In genomic region chr14:102729825-102730224, GRCh38 we compare ENCODE assay signal across 17 cellular contexts. TPM values are rescaled to one million over a fixed set of nuclear protein-coding genes. Genes with fewer than 3 reads are reported as not detected.
DNase-seq lines count a peak whose midpoint lies in the region; ATAC-seq and TF ChIP-seq lines count a peak whose summit lies in the region.
"Had no signal": no experiment of that assay in that cellular context is flagged by ENCODE, and none has a peak within 500 bp of the region (broad histone marks: within the 10 kb centered on the region; RNA-seq: fewer than 3 reads in every experiment).

No MANE protein-coding gene starts in this region.

- H3K4me3 ChIP-seq in SK-N-MC, result no peak overlapping the region
- H3K4me3 ChIP-seq: A549, BLaER1, GM23248, HAP-1 had no signal

- peaks cover 12% of the 10 kb centered on the region for H3K36me3 Mint-ChIP-seq in activated CD8-positive, alpha-beta memory T cell treated with anti-CD3 and anti-CD28 coated beads, Interleukin-2, amount 10 ng/mL, durations not matched to agents 7 days and 5 days
- peaks cover 38% of the 10 kb centered on the region for H3K36me3 Mint-ChIP-seq in osteocyte (ENCODE audit: unreplicated experiment)

- H3K9me3 Mint-ChIP-seq in activated CD8-positive, alpha-beta memory T cell treated with anti-CD3 and anti-CD28 coated beads, Interleukin-2, amount 10 ng/mL, durations not matched to agents 7 days and 5 days (ENCODE audit: low read depth), result no peaks in the 10 kb centered on the region
- H3K9me3 Mint-ChIP-seq in osteocyte (ENCODE audit: unreplicated experiment), result no peaks in the 10 kb centered on the region
- H3K9me3 Mint-ChIP-seq: CD8-positive, alpha-beta T cell had no signal

- TF ChIP-seq CTCF in osteocyte (IDR thresholded peaks at IDR 0.05), result no peak
- TF ChIP-seq CTCF in GM20000 (IDR thresholded peaks at IDR 0.05; ENCODE audit: extremely low read depth, missing control alignments), result no peak

- H3K4me3 Mint-ChIP-seq in activated CD8-positive, alpha-beta memory T cell treated with anti-CD3 and anti-CD28 coated beads, Interleukin-2, amount 10 ng/mL, durations not matched to agents 7 days and 5 days, result no peak overlapping the region
- no peak overlapping the region for H3K4me3 Mint-ChIP-seq in osteocyte (ENCODE audit: unreplicated experiment)
- H3K4me3 Mint-ChIP-seq: CD8-positive, alpha-beta T cell had no signal

- CTCF ChIA-PET in activated CD8-positive, alpha-beta memory T cell treated with anti-CD3 and anti-CD28 coated beads, Interleukin-2, amount 10 ng/mL, durations not matched to agents 7 days and 5 days (lab: Charles Lee), result no interaction called here

- DNase-seq in activated CD8-positive, alpha-beta memory T cell treated with anti-CD3 and anti-CD28 coated beads for 24 hours, result peak; percentile 5
- DNase-seq in activated CD8-positive, alpha-beta memory T cell treated with anti-CD3 and anti-CD28 coated beads, Interleukin-2, amount 10 ng/mL, durations not matched to agents 7 days and 5 days, result no peak
- DNase-seq in SK-N-MC (ENCODE audit: low read depth, low spot score) (no peak), islet precursor cell (peak; percentile 15), osteocyte (ENCODE audit: extremely low spot score, unreplicated experiment) (peak; percentile 21), GM20000 (ENCODE audit: low spot score) (no peak), anterior cingulate cortex (lab: John Stamatoyannopoulos, UW) (no peak), NCI-H1048 (lab: John Stamatoyannopoulos, UW) (no peak)
- DNase-seq: Calu3, DMS79 treated with DMSO at 0.1 percent for 48 hours, GF-D8, GM23248 had no signal

- no peak overlapping the region for H3K27ac Mint-ChIP-seq in activated CD8-positive, alpha-beta memory T cell treated with anti-CD3 and anti-CD28 coated beads, Interleukin-2, amount 10 ng/mL, durations not matched to agents 7 days and 5 days
- no peak overlapping the region for H3K27ac Mint-ChIP-seq in osteocyte (ENCODE audit: unreplicated experiment)
- H3K27ac Mint-ChIP-seq: CD8-positive, alpha-beta T cell had no signal

- no peak overlapping the region for H3K9ac ChIP-seq in SK-N-MC (ENCODE audit: insufficient read length)
- H3K9ac ChIP-seq: BLaER1, GM23248 had no signal

- no peaks in the 10 kb centered on the region for H3K4me1 Mint-ChIP-seq in activated CD8-positive, alpha-beta memory T cell treated with anti-CD3 and anti-CD28 coated beads, Interleukin-2, amount 10 ng/mL, durations not matched to agents 7 days and 5 days
- no peaks in the 10 kb centered on the region for H3K4me1 Mint-ChIP-seq in osteocyte (ENCODE audit: unreplicated experiment)

- ATAC-seq in activated CD8-positive, alpha-beta memory T cell treated with anti-CD3 and anti-CD28 coated beads, Interleukin-2, amount 10 ng/mL, durations not matched to agents 7 days and 5 days, result no peak
- ATAC-seq: A549; CD8-positive, alpha-beta T cell had no signal

- H3K9me3 ChIP-seq in SK-N-MC (ENCODE audit: low read depth, low read length), result no peaks in the 10 kb centered on the region
- H3K9me3 ChIP-seq: A549, BLaER1, HAP-1 had no signal

- H3K27ac ChIP-seq in SK-N-MC, result peak overlapping the region; percentile 49
- H3K27ac ChIP-seq: 22Rv1, A549, BLaER1, GM23248 had no signal

- no peaks in the 10 kb centered on the region for H3K27me3 Mint-ChIP-seq in activated CD8-positive, alpha-beta memory T cell treated with anti-CD3 and anti-CD28 coated beads, Interleukin-2, amount 10 ng/mL, durations not matched to agents 7 days and 5 days
- H3K27me3 Mint-ChIP-seq in osteocyte (ENCODE audit: unreplicated experiment), result no peaks in the 10 kb centered on the region

- peaks cover 85% of the 10 kb centered on the region for H3K36me3 ChIP-seq in SK-N-MC (ENCODE audit: insufficient read depth, low read length)

RNA-seq across cellular contexts. Expression of gene TRAF3, which starts 47.4 kb away (rescaled TPM):
- total RNA-seq in activated CD8-positive, alpha-beta memory T cell treated with anti-CD3 and anti-CD28 coated beads, Interleukin-2, amount 10 ng/mL, durations not matched to agents 7 days and 5 days, result 10 to 100 TPM; 49.5 to 78.1 TPM
- total RNA-seq in osteocyte, result 15.9 and 18.8 TPM in 2 replicates

Comparison
In these comparisons a context has a peak if more than half of its experiments do, and no peak if none do; other contexts are left out.
1. DNase-seq: peak in activated CD8-positive, alpha-beta memory T cell treated with anti-CD3 and anti-CD28 coated beads for 24 hours (single experiment), islet precursor cell (single experiment) and osteocyte (single experiment); none in activated CD8-positive, alpha-beta memory T cell treated with anti-CD3 and anti-CD28 coated beads, Interleukin-2, amount 10 ng/mL, durations not matched to agents 7 days and 5 days (single experiment), SK-N-MC (single experiment), GM20000 (single experiment), anterior cingulate cortex (0 of 58) and NCI-H1048 (single experiment).